ENCODE assay signal across 8 cellular contexts in the genomic region with DNA sequence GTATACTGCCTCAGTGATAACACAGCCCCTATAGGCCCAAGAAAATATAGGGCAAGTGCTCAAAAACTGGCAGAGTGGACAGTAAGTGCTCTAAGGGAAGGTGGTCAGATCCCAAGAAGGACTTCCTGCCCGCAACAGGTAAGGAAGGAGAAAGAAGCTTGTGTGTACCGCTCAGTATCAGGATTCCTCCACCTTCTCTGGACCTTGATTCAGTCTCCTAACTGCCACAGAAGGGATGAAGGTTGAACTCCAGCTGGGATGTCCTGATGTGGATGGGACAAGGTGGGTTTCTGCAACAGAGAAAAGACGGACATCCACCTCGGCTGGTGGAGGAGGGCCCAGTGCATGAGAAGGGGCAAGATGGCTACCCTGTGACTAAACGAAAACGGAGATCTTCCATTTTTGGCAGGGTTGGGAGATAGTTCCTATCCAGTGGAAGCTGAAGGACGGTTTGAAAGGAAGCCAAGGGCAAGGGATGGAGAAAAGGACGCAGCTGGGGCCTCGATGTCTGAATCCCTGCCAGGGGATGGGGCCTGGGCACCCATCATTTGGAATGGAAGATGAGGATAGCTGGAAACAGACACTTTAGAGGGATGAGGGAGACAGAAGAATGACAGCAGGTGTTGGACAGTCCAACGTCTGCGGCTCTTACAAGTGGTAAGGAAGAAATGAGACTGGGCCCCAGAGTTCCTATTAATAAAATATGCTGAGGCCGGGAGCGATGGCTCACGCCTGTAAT. TPM values are rescaled to one million over a fixed set of nuclear protein-coding genes. Genes with fewer than 3 reads are reported as not detected.
DNase-seq lines count a peak whose midpoint lies in the region; ATAC-seq and TF ChIP-seq lines count a peak whose summit lies in the region.

No MANE protein-coding gene starts in this region.

- H3K27ac ChIP-seq in WERI-Rb-1 = peak overlapping the region; percentile 100

- no peak for DNase-seq in activated CD4-positive, alpha-beta T cell treated with anti-CD3 and anti-CD28 coated beads, Interleukin-2, amount 10 ng/mL, durations not matched to agents 7 days and 5 days
- no peak for DNase-seq in activated CD4-positive, alpha-beta T cell treated with anti-CD3 and anti-CD28 coated beads, Interleukin-2, amount 50 U/mL, for 4 hours
- DNase-seq in WERI-Rb-1 = no peak
- no peak for DNase-seq in GM10266 (ENCODE audit: extremely low spot score)
- DNase-seq in NCI-H2107 (lab: John Stamatoyannopoulos, UW) = no peak
- no peak for DNase-seq in NCI-H1417 (lab: John Stamatoyannopoulos, UW)

- H3K27me3 ChIP-seq in WERI-Rb-1 (ENCODE audit: insufficient read depth, low read depth, severe bottlenecking) (no peaks in the 10 kb centered on the region), iPS-15b (ENCODE audit: control insufficient read depth, insufficient read depth, low read length) (no peaks in the 10 kb centered on the region)

- H3K9me3 ChIP-seq in WERI-Rb-1 (ENCODE audit: severe bottlenecking) (no peaks in the 10 kb centered on the region), iPS-15b (ENCODE audit: control insufficient read depth, insufficient read depth, low read length) (no peaks in the 10 kb centered on the region)

- CTCF ChIA-PET in activated CD4-positive, alpha-beta T cell treated with anti-CD3 and anti-CD28 coated beads, Interleukin-2, amount 10 ng/mL, durations not matched to agents 7 days and 5 days (lab: Charles Lee) = interaction anchor here (1.0 to 2.6 kb wide), 7 partner anchors 8 to 255 kb away, joined by 3 to 9 read pairs (median 6); a partner anchor contains a TSS

- H3K36me3 ChIP-seq in WERI-Rb-1 = peaks cover 66% of the 10 kb centered on the region
- peaks cover 37% of the 10 kb centered on the region for H3K36me3 ChIP-seq in iPS-15b (ENCODE audit: control insufficient read depth, insufficient read depth, low read length)

- H3K4me3 ChIP-seq in WERI-Rb-1 (ENCODE audit: low read depth, low read length) (peak overlapping the region; percentile 99), iPS-15b (ENCODE audit: low read depth, low read length) (peak overlapping the region; percentile 32)

- H3K4me1 Mint-ChIP-seq in activated CD4-positive, alpha-beta T cell treated with anti-CD3 and anti-CD28 coated beads, Interleukin-2, amount 10 ng/mL, durations not matched to agents 7 days and 5 days = peaks cover 58% of the 10 kb centered on the region
- peaks cover 74% of the 10 kb centered on the region for H3K4me1 Mint-ChIP-seq in stimulated activated memory B cell treated with anti-CD40 and anti-IgM and Interleukin-4, amounts not matched to agents 10 μg/mL and 1 μg/mL and 100 μg/mL, for 72 hours

- H3K4me3 Mint-ChIP-seq in activated CD4-positive, alpha-beta T cell treated with anti-CD3 and anti-CD28 coated beads, Interleukin-2, amount 10 ng/mL, durations not matched to agents 7 days and 5 days = peak overlapping the region; percentile 93
- H3K4me3 Mint-ChIP-seq in stimulated activated memory B cell treated with anti-CD40 and anti-IgM and Interleukin-4, amounts not matched to agents 10 μg/mL and 1 μg/mL and 100 μg/mL, for 72 hours = peak overlapping the region; percentile 90

- peaks cover 54% of the 10 kb centered on the region for H3K36me3 Mint-ChIP-seq in activated CD4-positive, alpha-beta T cell treated with anti-CD3 and anti-CD28 coated beads, Interleukin-2, amount 10 ng/mL, durations not matched to agents 7 days and 5 days (ENCODE audit: low read depth)
- peaks cover 72% of the 10 kb centered on the region for H3K36me3 Mint-ChIP-seq in stimulated activated memory B cell treated with anti-CD40 and anti-IgM and Interleukin-4, amounts not matched to agents 10 μg/mL and 1 μg/mL and 100 μg/mL, for 72 hours

- ATAC-seq in stimulated activated memory B cell treated with anti-CD40 and anti-IgM and Interleukin-4, amounts not matched to agents 10 μg/mL and 1 μg/mL and 100 μg/mL, for 72 hours = no peak

- no peaks in the 10 kb centered on the region for H3K27me3 Mint-ChIP-seq in activated CD4-positive, alpha-beta T cell treated with anti-CD3 and anti-CD28 coated beads, Interleukin-2, amount 10 ng/mL, durations not matched to agents 7 days and 5 days
- H3K27me3 Mint-ChIP-seq in stimulated activated memory B cell treated with anti-CD40 and anti-IgM and Interleukin-4, amounts not matched to agents 10 μg/mL and 1 μg/mL and 100 μg/mL, for 72 hours = no peaks in the 10 kb centered on the region

- POLR2A ChIA-PET in activated CD4-positive, alpha-beta T cell treated with anti-CD3 and anti-CD28 coated beads, Interleukin-2, amount 10 ng/mL, durations not matched to agents 7 days and 5 days (lab: Charles Lee) = interaction anchor here (0.8 kb wide), 1 partner anchor 16 kb away, joined by 3 read pairs; no protein-coding TSS in a partner anchor

- TF ChIP-seq CTCF in WERI-Rb-1 (IDR thresholded peaks at IDR 0.05; ENCODE audit: low read depth, low read length) (no peak), GM10266 (IDR thresholded peaks at IDR 0.05; ENCODE audit: control insufficient read depth, insufficient read depth, low read depth, missing control alignments) (no peak)

- peak overlapping the region; percentile 75 for H3K27ac Mint-ChIP-seq in activated CD4-positive, alpha-beta T cell treated with anti-CD3 and anti-CD28 coated beads, Interleukin-2, amount 10 ng/mL, durations not matched to agents 7 days and 5 days
- H3K27ac Mint-ChIP-seq in stimulated activated memory B cell treated with anti-CD40 and anti-IgM and Interleukin-4, amounts not matched to agents 10 μg/mL and 1 μg/mL and 100 μg/mL, for 72 hours = peak overlapping the region; percentile 95

- no peaks in the 10 kb centered on the region for H3K9me3 Mint-ChIP-seq in activated CD4-positive, alpha-beta T cell treated with anti-CD3 and anti-CD28 coated beads, Interleukin-2, amount 10 ng/mL, durations not matched to agents 7 days and 5 days
- peaks cover 8% of the 10 kb centered on the region for H3K9me3 Mint-ChIP-seq in stimulated activated memory B cell treated with anti-CD40 and anti-IgM and Interleukin-4, amounts not matched to agents 10 μg/mL and 1 μg/mL and 100 μg/mL, for 72 hours

- peaks cover 4% of the 10 kb centered on the region for H3K4me1 ChIP-seq in iPS-15b (ENCODE audit: control insufficient read depth, insufficient read depth, low read length)

- no peak overlapping the region for H3K9ac ChIP-seq in iPS-15b (ENCODE audit: low read depth, low read length)

RNA-seq across cellular contexts. Expression of a gene that starts 1.3 kb away (rescaled TPM):
- total RNA-seq in activated CD4-positive, alpha-beta T cell treated with anti-CD3 and anti-CD28 coated beads, Interleukin-2, amount 10 ng/mL, durations not matched to agents 7 days and 5 days = 10 to 100 TPM; 10.5 to 12.1 TPM

RNA-seq across cellular contexts. Expression of a gene that starts 1.6 kb away (rescaled TPM):
- total RNA-seq in activated CD4-positive, alpha-beta T cell treated with anti-CD3 and anti-CD28 coated beads, Interleukin-2, amount 10 ng/mL, durations not matched to agents 7 days and 5 days = 100 to 1,000 TPM; 111 to 127 TPM

RNA-seq across cellular contexts. Expression of a gene that starts 31.0 kb away (rescaled TPM):
- 1 to 10 TPM; 3.7 to 4.2 TPM for total RNA-seq in activated CD4-positive, alpha-beta T cell treated with anti-CD3 and anti-CD28 coated beads, Interleukin-2, amount 10 ng/mL, durations not matched to agents 7 days and 5 days

RNA-seq across cellular contexts. Expression of a gene that starts 33.3 kb away (rescaled TPM):
- total RNA-seq in activated CD4-positive, alpha-beta T cell treated with anti-CD3 and anti-CD28 coated beads, Interleukin-2, amount 10 ng/mL, durations not matched to agents 7 days and 5 days = not detected

RNA-seq across cellular contexts. Expression of a gene that starts 50.2 kb away (rescaled TPM):
- 10 to 100 TPM; 33.2 to 33.8 TPM for total RNA-seq in activated CD4-positive, alpha-beta T cell treated with anti-CD3 and anti-CD28 coated beads, Interleukin-2, amount 10 ng/mL, durations not matched to agents 7 days and 5 days
